Comparison of ENCODE assay signal across 9 cellular contexts in genomic region chr3:107752202-107752990, GRCh38.
A peak's percentile ranks its signal among the peaks of the same experiment; 100 is the strongest.
DNase-seq lines count a peak whose midpoint lies in the region; ATAC-seq and TF ChIP-seq lines count a peak whose summit lies in the region.
"Had no signal": no experiment of that assay in that cellular context is flagged by ENCODE, and none has a peak within 500 bp of the region (broad histone marks: within the 10 kb centered on the region; RNA-seq: fewer than 3 reads in every experiment).

No MANE protein-coding gene starts in this region.

- H3K9ac ChIP-seq in liver (ENCODE audit: low read depth in 1 of 2, low read length in 2 of 2) = no peak overlapping the region

- intact Hi-C loops in stomach (cut with DNase I; ENCODE audit: low total_unique reads) = no loop called here

- no peaks in the 10 kb centered on the region for H3K9me3 ChIP-seq in liver (ENCODE audit: control insufficient read depth in 4 of 4, low read length in 3 of 4)
- no peaks in the 10 kb centered on the region for H3K9me3 ChIP-seq in stomach

- DNase-seq in GM12865 (ENCODE audit: low read depth) (peak; percentile 33), MV-4-11 (lab: John Stamatoyannopoulos, UW) (peak; percentile 28), astrocyte of the spinal cord (ENCODE audit: low read depth, low spot score) (peak; percentile 33), HPDE6-E6E7 (ENCODE audit: extremely low spot score) (no peak), stomach (no peak)
- DNase-seq in activated CD4-positive, alpha-beta T cell treated with anti-CD3 and anti-CD28 coated beads, Interleukin-2, amount 50 U/mL, for 1 hour = no peak

- TF ChIP-seq POLR2A in stomach (IDR thresholded peaks at IDR 0.05) = no peak

- TF ChIP-seq RAD21 in liver (IDR thresholded peaks at IDR 0.05) = peak; percentile 51 to 67

- H3K27me3 ChIP-seq in liver (ENCODE audit: control insufficient read depth in 4 of 4, insufficient read depth in 4 of 4, low read length in 3 of 4) (no peaks in the 10 kb centered on the region), stomach (no peaks in the 10 kb centered on the region)

- TF ChIP-seq EP300 in stomach (IDR thresholded peaks at IDR 0.05) = no peak

- H3K4me1 ChIP-seq in liver (ENCODE audit: control insufficient read depth in 4 of 4, insufficient read depth in 4 of 4, low read length in 3 of 4) (no peaks in the 10 kb centered on the region), stomach (peaks cover 6 to 23% (median 15%) of the 10 kb centered on the region in 4 donors)

- peaks cover 0 to 8% (median 2%) of the 10 kb centered on the region in 4 donors for H3K36me3 ChIP-seq in liver (ENCODE audit: control insufficient read depth in 4 of 4, insufficient read depth in 3 of 4, low read depth in 1 of 4, low read length in 3 of 4)
- peaks cover 0 to 23% (median 17%) of the 10 kb centered on the region in 4 donors for H3K36me3 ChIP-seq in stomach

- in situ Hi-C loops in astrocyte of the spinal cord (cut with HindIII; ENCODE audit: low sequenced_read_pairs) = no loop called here

- ATAC-seq in GM18498 (IDR thresholded peaks at IDR 0.05; ENCODE audit: unreplicated experiment) = no peak

- TF ChIP-seq CTCF in GM12865 (IDR thresholded peaks at IDR 0.05; ENCODE audit: insufficient read depth, low read depth, low read length, missing control alignments) = peak; percentile 39
- peak; percentile 64 for TF ChIP-seq CTCF in astrocyte of the spinal cord (IDR thresholded peaks at IDR 0.05; ENCODE audit: low read depth, low read length)
- peak; percentile 36 for TF ChIP-seq CTCF in liver (IDR thresholded peaks at IDR 0.05; ENCODE audit: low read depth, low read length, missing input control)
- TF ChIP-seq CTCF in stomach (IDR thresholded peaks at IDR 0.05) = peak in 3 of 7 experiments; percentile 8 to 29 (median 18)

- H3K27ac ChIP-seq in liver (ENCODE audit: low read depth in 1 of 2, low read length in 2 of 2) (no peak overlapping the region), stomach (no peak overlapping the region)
- H3K27ac ChIP-seq: SK-N-MC had no signal

- H3K4me3 ChIP-seq in GM12865 (ENCODE audit: low read depth, low read length) (no peak overlapping the region), astrocyte of the spinal cord (ENCODE audit: low read depth, low read length) (no peak overlapping the region), liver (ENCODE audit: low read depth in 1 of 3, low read length in 3 of 3) (no peak overlapping the region), stomach (no peak overlapping the region)
- H3K4me3 ChIP-seq: SK-N-MC had no signal

- 81% methylated on average over 3 of the region's 3 CpGs for WGBS in liver
- 53 to 72% (median 67%) methylated on average over 3 of the region's 3 CpGs for WGBS in stomach, 5 donors

TF ChIP-seq in liver, 16 proteins besides CTCF, POLR2A, EP300 and RAD21:
- TF ChIP-seq GABPA (IDR thresholded peaks at IDR 0.05 in 1 of 2, conservative IDR thresholded peaks at IDR 0.05 in 1 of 2) (no peak), NR2F2 (IDR thresholded peaks at IDR 0.05) (no peak), TAF1 (conservative IDR thresholded peaks at IDR 0.05) (no peak), HNF4A (conservative IDR thresholded peaks at IDR 0.05) (no peak), FOXA2 (IDR thresholded peaks at IDR 0.05) (no peak), RXRA (IDR thresholded peaks at IDR 0.05) (no peak), EGR1 (IDR thresholded peaks at IDR 0.05; ENCODE audit: low read depth in 2 of 2) (no peak), ATF3 (IDR thresholded peaks at IDR 0.05) (no peak), SP1 (IDR thresholded peaks at IDR 0.05) (no peak), FOXA1 (IDR thresholded peaks at IDR 0.05) (no peak), JUND (IDR thresholded peaks at IDR 0.05) (no peak), REST (IDR thresholded peaks at IDR 0.05) (no peak), ZBTB33 (IDR thresholded peaks at IDR 0.05) (no peak), YY1 (IDR thresholded peaks at IDR 0.05) (no peak), MAX (IDR thresholded peaks at IDR 0.05) (no peak), HNF4G (IDR thresholded peaks at IDR 0.05) (no peak)

Comparison
In these comparisons a context has a peak if more than half of its experiments do, and no peak if none do; other contexts are left out.
1. DNase-seq: peak in GM12865 (single experiment), MV-4-11 (single experiment) and astrocyte of the spinal cord (single experiment); none in HPDE6-E6E7 (single experiment), activated CD4-positive, alpha-beta T cell treated with anti-CD3 and anti-CD28 coated beads, Interleukin-2, amount 50 U/mL, for 1 hour (single experiment) and stomach (single experiment).